Comparison of ENCODE assay signal across 16 cellular contexts in genomic region chr1:38265293-38266196, GRCh38.
DNase-seq lines count a peak whose midpoint lies in the region; ATAC-seq, FAIRE-seq and TF ChIP-seq lines count a peak whose summit lies in the region.
"Had no signal": no experiment of that assay in that cellular context is flagged by ENCODE, and none has a peak within 500 bp of the region (broad histone marks: within the 10 kb centered on the region; RNA-seq: fewer than 3 reads in every experiment).

No MANE protein-coding gene starts in this region.

- H3K4me1 ChIP-seq in hepatocyte (ENCODE audit: insufficient read depth) (no peaks in the 10 kb centered on the region), small intestine (ENCODE audit: control insufficient read depth in 2 of 2, insufficient read depth in 1 of 2, low read depth in 1 of 2, low read length in 1 of 2) (no peaks in the 10 kb centered on the region), MM.1S (ENCODE audit: low read length) (no peaks in the 10 kb centered on the region), Peyer's patch (no peaks in the 10 kb centered on the region)

- WGBS in hepatocyte (ENCODE audit: low lambda C conversion rate, missing lambda C conversion rate), result 70% methylated on average over 15 of the region's 15 CpGs
- WGBS in small intestine, 3 donors, result 59 to 69% (median 60%) methylated on average over 15 of the region's 15 CpGs

- H3K9me2 ChIP-seq in hepatocyte (replicated peaks; ENCODE audit: insufficient read depth), result no peaks in the 10 kb centered on the region
- H3K9me2 ChIP-seq in MM.1S (replicated peaks; ENCODE audit: insufficient read depth, low read length), result no peaks in the 10 kb centered on the region

- no peaks in the 10 kb centered on the region for H3K9me3 Mint-ChIP-seq in Calu3 (ENCODE audit: low read depth, unreplicated experiment)
- H3K9me3 Mint-ChIP-seq: CD4-positive, CD25-positive, alpha-beta regulatory T cell; HFFc6 had no signal

- no TSS peak for BruUV-seq in Calu3 (replicated peaks; lab: Mats Ljungman, UMichigan)

- H3K27me3 Mint-ChIP-seq in Calu3 (ENCODE audit: unreplicated experiment), result peaks cover 88% of the 10 kb centered on the region

- H3K4me3 Mint-ChIP-seq in Calu3 (ENCODE audit: low read depth, unreplicated experiment), result no peak overlapping the region
- H3K4me3 Mint-ChIP-seq: HFFc6 had no signal

- no peaks in the 10 kb centered on the region for H3K36me3 ChIP-seq in bronchial epithelial cell (ENCODE audit: control insufficient read depth, insufficient read depth, low read length)
- no peaks in the 10 kb centered on the region for H3K36me3 ChIP-seq in hepatocyte (replicated peaks; ENCODE audit: insufficient read depth, low read depth)
- no peaks in the 10 kb centered on the region for H3K36me3 ChIP-seq in small intestine (ENCODE audit: control insufficient read depth in 2 of 2, insufficient read depth in 2 of 2, low read length in 2 of 2)
- H3K36me3 ChIP-seq in MM.1S (replicated peaks; ENCODE audit: insufficient read depth, low read length), result no peaks in the 10 kb centered on the region
- H3K36me3 ChIP-seq in Peyer's patch, result no peaks in the 10 kb centered on the region
- H3K36me3 ChIP-seq: BLaER1 treated with 17β-estradiol and CSF1 and Interleukin-3, amounts not matched to agents 10 nM and 100 nM had no signal

- TF ChIP-seq POLR2A in Peyer's patch (IDR thresholded peaks at IDR 0.05), result no peak

- FAIRE-seq in bronchial epithelial cell (lab: Jason Lieb, UNC), result peak; percentile 18
- FAIRE-seq in small intestine (lab: Jason Lieb, UNC), result no peak
- FAIRE-seq: G401.6, GM12891 had no signal

- no peak overlapping the region for H3K4me3 ChIP-seq in bronchial epithelial cell (ENCODE audit: low read depth, low read length)
- no peak overlapping the region for H3K4me3 ChIP-seq in hepatocyte
- H3K4me3 ChIP-seq in small intestine (ENCODE audit: low read depth in 1 of 2, low read length in 2 of 2), result no peak overlapping the region
- no peak overlapping the region for H3K4me3 ChIP-seq in MM.1S (ENCODE audit: low read length)
- no peak overlapping the region for H3K4me3 ChIP-seq in Peyer's patch
- H3K4me3 ChIP-seq: BLaER1 treated with 17β-estradiol and CSF1 and Interleukin-3, amounts not matched to agents 10 nM and 100 nM had no signal

- H3K79me2 ChIP-seq in hepatocyte (no peaks in the 10 kb centered on the region), MM.1S (ENCODE audit: low read length) (no peaks in the 10 kb centered on the region)

- peak overlapping the region; percentile 22 for H3K27ac Mint-ChIP-seq in Calu3 (ENCODE audit: unreplicated experiment)
- H3K27ac Mint-ChIP-seq: CD4-positive, CD25-positive, alpha-beta regulatory T cell; HFFc6 had no signal

- no peak overlapping the region for H3K4me2 ChIP-seq in hepatocyte
- H3K4me2 ChIP-seq in MM.1S (ENCODE audit: low read depth, low read length), result no peak overlapping the region
- H3K4me2 ChIP-seq: BLaER1 treated with 17β-estradiol and CSF1 and Interleukin-3, amounts not matched to agents 10 nM and 100 nM had no signal

- TF ChIP-seq CTCF in Calu3 (IDR thresholded peaks at IDR 0.05; ENCODE audit: unreplicated experiment), result no peak
- TF ChIP-seq CTCF in bronchial epithelial cell (IDR thresholded peaks at IDR 0.05; ENCODE audit: insufficient read depth, low read length, severe bottlenecking), result no peak
- TF ChIP-seq CTCF in hepatocyte (IDR thresholded peaks at IDR 0.05; ENCODE audit: poor library complexity), result no peak
- TF ChIP-seq CTCF in MM.1S (IDR thresholded peaks at IDR 0.05; ENCODE audit: low read length), result no peak
- TF ChIP-seq CTCF in Peyer's patch (IDR thresholded peaks at IDR 0.05), result no peak

- intact Hi-C loops in Calu3 (cut with micrococcal nuclease; ENCODE audit: unreplicated experiment), result no loop called here

- H2AFZ ChIP-seq in hepatocyte (no peak overlapping the region), MM.1S (ENCODE audit: low read length) (no peak overlapping the region)

- H4K20me1 ChIP-seq in hepatocyte (ENCODE audit: insufficient read depth, poor library complexity, severe bottlenecking), result no peaks in the 10 kb centered on the region
- H4K20me1 ChIP-seq in MM.1S (ENCODE audit: insufficient read depth, low read length), result no peaks in the 10 kb centered on the region
- H4K20me1 ChIP-seq: BLaER1 treated with 17β-estradiol and CSF1 and Interleukin-3, amounts not matched to agents 10 nM and 100 nM had no signal

- H3K9me3 ChIP-seq in hepatocyte (ENCODE audit: low read depth) (no peaks in the 10 kb centered on the region), small intestine (ENCODE audit: control insufficient read depth, low read depth) (no peaks in the 10 kb centered on the region), MM.1S (replicated peaks; ENCODE audit: insufficient read depth, low read length) (no peaks in the 10 kb centered on the region), Peyer's patch (no peaks in the 10 kb centered on the region)
- H3K9me3 ChIP-seq: BLaER1 treated with 17β-estradiol and CSF1 and Interleukin-3, amounts not matched to agents 10 nM and 100 nM had no signal

- CTCF ChIA-PET in Calu3 (lab: Charles Lee), result no interaction called here

- DNase-seq in Calu3, result no peak
- DNase-seq in bronchial epithelial cell (ENCODE audit: low read depth), result no peak
- DNase-seq in hepatocyte (ENCODE audit: low spot score), result peak; percentile 30
- no peak for DNase-seq in small intestine
- DNase-seq in MM.1S, result no peak
- DNase-seq in Peyer's patch, result no peak
- DNase-seq: ACHN; CD4-positive, CD25-positive, alpha-beta regulatory T cell; DMS79; EL; HCEC 1CT; HFFc6 had no signal

- H3K9ac ChIP-seq in MM.1S (ENCODE audit: low read length), result no peak overlapping the region
- H3K9ac ChIP-seq: BLaER1 treated with 17β-estradiol and CSF1 and Interleukin-3, amounts not matched to agents 10 nM and 100 nM had no signal

- H3K27me3 ChIP-seq in bronchial epithelial cell (ENCODE audit: control insufficient read depth, insufficient read depth, low read length), result no peaks in the 10 kb centered on the region
- peaks cover 14% of the 10 kb centered on the region for H3K27me3 ChIP-seq in hepatocyte
- H3K27me3 ChIP-seq in small intestine (ENCODE audit: control insufficient read depth in 2 of 2, insufficient read depth in 2 of 2, low read length in 2 of 2), result peaks cover 0 to 2% of the 10 kb centered on the region in 2 donors
- H3K27me3 ChIP-seq in MM.1S (replicated peaks; ENCODE audit: insufficient read depth, low read length), result no peaks in the 10 kb centered on the region
- no peaks in the 10 kb centered on the region for H3K27me3 ChIP-seq in Peyer's patch
- H3K27me3 ChIP-seq: BLaER1 treated with 17β-estradiol and CSF1 and Interleukin-3, amounts not matched to agents 10 nM and 100 nM had no signal

- peaks cover 13% of the 10 kb centered on the region for H3K4me1 Mint-ChIP-seq in Calu3 (ENCODE audit: low read depth, unreplicated experiment)
- H3K4me1 Mint-ChIP-seq: CD4-positive, CD25-positive, alpha-beta regulatory T cell had no signal

- H3K36me3 Mint-ChIP-seq in Calu3 (ENCODE audit: insufficient read depth, unreplicated experiment), result no peaks in the 10 kb centered on the region
- H3K36me3 Mint-ChIP-seq: CD4-positive, CD25-positive, alpha-beta regulatory T cell had no signal

- ATAC-seq in GM19324 (IDR thresholded peaks at IDR 0.05; ENCODE audit: low FRiP score, unreplicated experiment), result no peak

- H3K27ac ChIP-seq in hepatocyte, result peak overlapping the region; percentile 96
- peak overlapping the region; percentile 42 to 66 for H3K27ac ChIP-seq in small intestine (ENCODE audit: low read depth in 1 of 2, low read length in 1 of 2)
- no peak overlapping the region for H3K27ac ChIP-seq in MM.1S (ENCODE audit: low read length)
- H3K27ac ChIP-seq in Peyer's patch, result no peak overlapping the region
- H3K27ac ChIP-seq: BLaER1 treated with 17β-estradiol and CSF1 and Interleukin-3, amounts not matched to agents 10 nM and 100 nM had no signal

- H3F3A ChIP-seq in MM.1S (ENCODE audit: insufficient read depth, low read length), result no peaks in the 10 kb centered on the region

Comparison
In these comparisons a context has a peak if more than half of its experiments do, and no peak if none do; other contexts are left out.
1. H3K27ac ChIP-seq: peak in hepatocyte (single experiment) and small intestine (2 of 2); none in MM.1S (single experiment) and Peyer's patch (0 of 4).